ENCODE assay signal across 8 cellular contexts in genomic region chr18:54946149-54946581, GRCh38. TPM values are rescaled to one million over a fixed set of nuclear protein-coding genes. Genes with fewer than 3 reads are reported as not detected.
A peak's percentile ranks its signal among the peaks of the same experiment; 100 is the strongest.
DNase-seq lines count a peak whose midpoint lies in the region; ATAC-seq and TF ChIP-seq lines count a peak whose summit lies in the region.

No MANE protein-coding gene starts in this region.

- POLR2A ChIA-PET in AG04450 (lab: Yijun Ruan, JAX): no interaction called here

- TF ChIP-seq CTCF in AG04450 (IDR thresholded peaks at IDR 0.05; ENCODE audit: low read depth, low read length) (no peak), RWPE2 (IDR thresholded peaks at IDR 0.05; ENCODE audit: poor library complexity, severe bottlenecking) (no peak)

- H3K4me1 Mint-ChIP-seq in effector memory CD8-positive, alpha-beta T cell (ENCODE audit: low read depth in 2 of 2): peaks cover 7 to 10% of the 10 kb centered on the region in 2 donors

- no peak overlapping the region for H3K9ac ChIP-seq in rectal smooth muscle tissue (ENCODE audit: low read length)

- peak overlapping the region; percentile 92 for H3K27ac Mint-ChIP-seq in effector memory CD8-positive, alpha-beta T cell

- no peaks in the 10 kb centered on the region for H3K36me3 ChIP-seq in RWPE2 (ENCODE audit: low read depth)
- H3K36me3 ChIP-seq in rectal smooth muscle tissue (ENCODE audit: control insufficient read depth, insufficient read depth, low read length): no peaks in the 10 kb centered on the region

- CTCF ChIA-PET in AG04450 (lab: Charles Lee): no interaction called here

- peak; percentile 81 for ATAC-seq in GM19023 (IDR thresholded peaks at IDR 0.05; ENCODE audit: unreplicated experiment)
- peak; percentile 65 for ATAC-seq in HG03139 (IDR thresholded peaks at IDR 0.05; ENCODE audit: unreplicated experiment)
- peak; percentile 81 for ATAC-seq in RWPE2 (ENCODE audit: low read depth)
- peak; percentile 82 for ATAC-seq in effector memory CD8-positive, alpha-beta T cell (replicated peaks)

- H3K27me3 Mint-ChIP-seq in effector memory CD8-positive, alpha-beta T cell: peaks cover 0 to 6% of the 10 kb centered on the region in 2 donors

- peaks cover 4% of the 10 kb centered on the region for H3K36me3 Mint-ChIP-seq in effector memory CD8-positive, alpha-beta T cell (ENCODE audit: insufficient read depth)

- DNase-seq in AG04450 (ENCODE audit: low read depth, low spot score): no peak
- no peak for DNase-seq in RWPE2 (ENCODE audit: low spot score)
- peak in 1 of 3 experiments; percentile 9 for DNase-seq in effector memory CD8-positive, alpha-beta T cell
- no peak for DNase-seq in hypothalamus (lab: John Stamatoyannopoulos, UW)
- no peak for DNase-seq in NK-92 (lab: John Stamatoyannopoulos, UW; ENCODE audit: unreplicated experiment)

- H3K4me3 Mint-ChIP-seq in effector memory CD8-positive, alpha-beta T cell: peak overlapping the region; percentile 77 to 82

- H3K9me3 Mint-ChIP-seq in effector memory CD8-positive, alpha-beta T cell: no peaks in the 10 kb centered on the region

- H3K27me3 ChIP-seq in AG04450 (ENCODE audit: control insufficient read depth, insufficient read depth, low read length) (no peaks in the 10 kb centered on the region), RWPE2 (ENCODE audit: insufficient read depth, poor library complexity, severe bottlenecking) (no peaks in the 10 kb centered on the region), rectal smooth muscle tissue (ENCODE audit: control insufficient read depth, insufficient read depth, low read length) (no peaks in the 10 kb centered on the region)

- no peaks in the 10 kb centered on the region for H3K9me3 ChIP-seq in AG04450 (ENCODE audit: control insufficient read depth, insufficient read depth, low read length)
- H3K9me3 ChIP-seq in RWPE2 (ENCODE audit: severe bottlenecking): no peaks in the 10 kb centered on the region

- H3K4me1 ChIP-seq in RWPE2 (ENCODE audit: insufficient read depth, poor library complexity, severe bottlenecking) (no peaks in the 10 kb centered on the region), rectal smooth muscle tissue (ENCODE audit: control insufficient read depth, insufficient read depth, low read length) (no peaks in the 10 kb centered on the region)

- peak overlapping the region; percentile 49 for H3K27ac ChIP-seq in AG04450 (ENCODE audit: low read depth, low read length)
- peak overlapping the region; percentile 32 for H3K27ac ChIP-seq in RWPE2 (ENCODE audit: poor library complexity, severe bottlenecking)
- H3K27ac ChIP-seq in rectal smooth muscle tissue (ENCODE audit: low read depth, low read length): no peak overlapping the region

- peak overlapping the region; percentile 60 for H3K4me3 ChIP-seq in AG04450 (ENCODE audit: low read depth, low read length)
- H3K4me3 ChIP-seq in RWPE2 (ENCODE audit: severe bottlenecking): peak overlapping the region; percentile 31
- H3K4me3 ChIP-seq in rectal smooth muscle tissue (ENCODE audit: low read length): peak overlapping the region; percentile 38

RNA-seq across cellular contexts. Expression of gene CCDC68, which starts 13.1 kb away (rescaled TPM):
- 7.3 and 9.5 TPM in 2 replicates for polyA plus RNA-seq in AG04450 (2011; rRNA removed)
- polyA minus RNA-seq in AG04450 (2011; rRNA and poly(A)+ RNA removed): 3.4 and 4.9 TPM in 2 replicates
